Comparison of ENCODE assay signal across 1 cellular context in the genomic region with DNA sequence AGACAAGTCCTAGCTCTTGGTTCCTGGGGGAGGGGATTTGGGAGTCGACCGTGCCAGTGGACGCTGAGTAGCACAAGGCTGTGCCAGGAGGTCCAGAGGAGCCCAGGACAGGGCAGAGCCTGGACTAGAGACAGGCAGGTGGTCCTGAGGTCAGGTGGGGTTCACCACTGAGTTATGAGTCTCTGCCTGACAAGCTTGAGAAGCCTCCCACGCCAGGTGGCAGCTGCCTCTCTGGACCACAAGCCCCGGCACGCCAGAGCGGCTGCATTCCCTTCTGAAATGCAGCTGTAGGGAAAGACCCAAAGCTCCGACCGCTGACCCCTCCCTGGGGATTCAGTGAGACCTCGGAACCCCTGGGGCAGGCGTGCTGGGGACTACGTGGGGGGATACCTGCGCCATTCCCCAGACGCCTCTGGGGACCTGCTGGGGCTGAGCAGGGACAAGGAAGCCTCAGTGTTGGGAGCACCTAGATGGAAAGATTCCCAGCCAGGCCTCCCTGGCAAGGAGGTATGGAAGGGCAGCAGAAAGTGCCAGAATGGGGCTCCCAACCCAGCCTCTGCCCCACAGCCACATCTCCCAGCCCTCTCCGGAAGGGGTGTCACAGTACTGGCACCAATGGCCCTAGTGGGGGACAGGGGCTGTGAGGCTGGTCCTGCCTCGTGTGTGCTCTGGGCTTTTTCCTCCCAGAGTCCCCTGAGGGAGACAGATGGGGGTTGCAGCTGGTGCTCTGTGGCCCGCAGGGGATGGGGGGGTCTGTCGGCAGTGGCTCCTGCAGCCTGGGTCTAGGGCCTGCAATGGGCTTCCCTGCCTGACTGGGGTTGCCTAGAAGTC.
TF ChIP-seq lines count a peak whose summit lies in the region.

No MANE protein-coding gene starts in this region.

TF ChIP-seq in GM12878, 131 proteins besides CTCF, POLR2A, EP300 and RAD21 (continued from another document):
- TF ChIP-seq RB1 (IDR thresholded peaks at IDR 0.05; ENCODE audit: borderline replicate concordance) (peak; percentile 48; the same call in 1 of the 2 replicates), PAX5 (IDR thresholded peaks at IDR 0.05; ENCODE audit: borderline replicate concordance, low read depth, low read length) (peak; percentile 68; the same call in 1 of the 2 replicates), HCFC1 (IDR thresholded peaks at IDR 0.05; ENCODE audit: low read length) (no peak), JUND (IDR thresholded peaks at IDR 0.05; ENCODE audit: low read depth, low read length) (no peak), FOXM1 (IDR thresholded peaks at IDR 0.05; ENCODE audit: low read depth, low read length) (peak; percentile 34; the same call in 1 of the 2 replicates), TARDBP (IDR thresholded peaks at IDR 0.05; ENCODE audit: borderline replicate concordance) (no peak), ZNF207 (IDR thresholded peaks at IDR 0.05; ENCODE audit: borderline replicate concordance) (no peak), RUNX3 (IDR thresholded peaks at IDR 0.05; ENCODE audit: low read length) (peak; percentile 76), ZNF274 (IDR thresholded peaks at IDR 0.05; ENCODE audit: insufficient read depth, insufficient read length) (no peak), NFXL1 (IDR thresholded peaks at IDR 0.05; ENCODE audit: borderline replicate concordance) (no peak), ZNF24 (IDR thresholded peaks at IDR 0.05) (no peak), DPF2 (IDR thresholded peaks at IDR 0.05) (peak; percentile 92; the same call in 1 of the 2 replicates), BMI1 (IDR thresholded peaks at IDR 0.05; ENCODE audit: borderline replicate concordance) (no peak), IRF4 (IDR thresholded peaks at IDR 0.05; ENCODE audit: low read depth, low read length) (0 out of 2 replicates have a peak, but pooled peaks have one; percentile 29)
- TF ChIP-seq, protein P1, sequence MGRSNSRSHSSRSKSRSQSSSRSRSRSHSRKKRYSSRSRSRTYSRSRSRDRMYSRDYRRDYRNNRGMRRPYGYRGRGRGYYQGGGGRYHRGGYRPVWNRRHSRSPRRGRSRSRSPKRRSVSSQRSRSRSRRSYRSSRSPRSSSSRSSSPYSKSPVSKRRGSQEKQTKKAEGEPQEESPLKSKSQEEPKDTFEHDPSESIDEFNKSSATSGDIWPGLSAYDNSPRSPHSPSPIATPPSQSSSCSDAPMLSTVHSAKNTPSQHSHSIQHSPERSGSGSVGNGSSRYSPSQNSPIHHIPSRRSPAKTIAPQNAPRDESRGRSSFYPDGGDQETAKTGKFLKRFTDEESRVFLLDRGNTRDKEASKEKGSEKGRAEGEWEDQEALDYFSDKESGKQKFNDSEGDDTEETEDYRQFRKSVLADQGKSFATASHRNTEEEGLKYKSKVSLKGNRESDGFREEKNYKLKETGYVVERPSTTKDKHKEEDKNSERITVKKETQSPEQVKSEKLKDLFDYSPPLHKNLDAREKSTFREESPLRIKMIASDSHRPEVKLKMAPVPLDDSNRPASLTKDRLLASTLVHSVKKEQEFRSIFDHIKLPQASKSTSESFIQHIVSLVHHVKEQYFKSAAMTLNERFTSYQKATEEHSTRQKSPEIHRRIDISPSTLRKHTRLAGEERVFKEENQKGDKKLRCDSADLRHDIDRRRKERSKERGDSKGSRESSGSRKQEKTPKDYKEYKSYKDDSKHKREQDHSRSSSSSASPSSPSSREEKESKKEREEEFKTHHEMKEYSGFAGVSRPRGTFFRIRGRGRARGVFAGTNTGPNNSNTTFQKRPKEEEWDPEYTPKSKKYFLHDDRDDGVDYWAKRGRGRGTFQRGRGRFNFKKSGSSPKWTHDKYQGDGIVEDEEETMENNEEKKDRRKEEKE (IDR thresholded peaks at IDR 0.05): no peak
- TF ChIP-seq, protein P2, sequence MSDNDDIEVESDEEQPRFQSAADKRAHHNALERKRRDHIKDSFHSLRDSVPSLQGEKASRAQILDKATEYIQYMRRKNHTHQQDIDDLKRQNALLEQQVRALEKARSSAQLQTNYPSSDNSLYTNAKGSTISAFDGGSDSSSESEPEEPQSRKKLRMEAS (IDR thresholded peaks at IDR 0.05; ENCODE audit: low read depth, low read length): no peak
- TF ChIP-seq, protein P3, sequence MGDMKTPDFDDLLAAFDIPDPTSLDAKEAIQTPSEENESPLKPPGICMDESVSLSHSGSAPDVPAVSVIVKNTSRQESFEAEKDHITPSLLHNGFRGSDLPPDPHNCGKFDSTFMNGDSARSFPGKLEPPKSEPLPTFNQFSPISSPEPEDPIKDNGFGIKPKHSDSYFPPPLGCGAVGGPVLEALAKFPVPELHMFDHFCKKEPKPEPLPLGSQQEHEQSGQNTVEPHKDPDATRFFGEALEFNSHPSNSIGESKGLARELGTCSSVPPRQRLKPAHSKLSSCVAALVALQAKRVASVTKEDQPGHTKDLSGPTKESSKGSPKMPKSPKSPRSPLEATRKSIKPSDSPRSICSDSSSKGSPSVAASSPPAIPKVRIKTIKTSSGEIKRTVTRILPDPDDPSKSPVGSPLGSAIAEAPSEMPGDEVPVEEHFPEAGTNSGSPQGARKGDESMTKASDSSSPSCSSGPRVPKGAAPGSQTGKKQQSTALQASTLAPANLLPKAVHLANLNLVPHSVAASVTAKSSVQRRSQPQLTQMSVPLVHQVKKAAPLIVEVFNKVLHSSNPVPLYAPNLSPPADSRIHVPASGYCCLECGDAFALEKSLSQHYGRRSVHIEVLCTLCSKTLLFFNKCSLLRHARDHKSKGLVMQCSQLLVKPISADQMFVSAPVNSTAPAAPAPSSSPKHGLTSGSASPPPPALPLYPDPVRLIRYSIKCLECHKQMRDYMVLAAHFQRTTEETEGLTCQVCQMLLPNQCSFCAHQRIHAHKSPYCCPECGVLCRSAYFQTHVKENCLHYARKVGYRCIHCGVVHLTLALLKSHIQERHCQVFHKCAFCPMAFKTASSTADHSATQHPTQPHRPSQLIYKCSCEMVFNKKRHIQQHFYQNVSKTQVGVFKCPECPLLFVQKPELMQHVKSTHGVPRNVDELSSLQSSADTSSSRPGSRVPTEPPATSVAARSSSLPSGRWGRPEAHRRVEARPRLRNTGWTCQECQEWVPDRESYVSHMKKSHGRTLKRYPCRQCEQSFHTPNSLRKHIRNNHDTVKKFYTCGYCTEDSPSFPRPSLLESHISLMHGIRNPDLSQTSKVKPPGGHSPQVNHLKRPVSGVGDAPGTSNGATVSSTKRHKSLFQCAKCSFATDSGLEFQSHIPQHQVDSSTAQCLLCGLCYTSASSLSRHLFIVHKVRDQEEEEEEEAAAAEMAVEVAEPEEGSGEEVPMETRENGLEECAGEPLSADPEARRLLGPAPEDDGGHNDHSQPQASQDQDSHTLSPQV (IDR thresholded peaks at IDR 0.05): no peak
